In the genomic region with DNA sequence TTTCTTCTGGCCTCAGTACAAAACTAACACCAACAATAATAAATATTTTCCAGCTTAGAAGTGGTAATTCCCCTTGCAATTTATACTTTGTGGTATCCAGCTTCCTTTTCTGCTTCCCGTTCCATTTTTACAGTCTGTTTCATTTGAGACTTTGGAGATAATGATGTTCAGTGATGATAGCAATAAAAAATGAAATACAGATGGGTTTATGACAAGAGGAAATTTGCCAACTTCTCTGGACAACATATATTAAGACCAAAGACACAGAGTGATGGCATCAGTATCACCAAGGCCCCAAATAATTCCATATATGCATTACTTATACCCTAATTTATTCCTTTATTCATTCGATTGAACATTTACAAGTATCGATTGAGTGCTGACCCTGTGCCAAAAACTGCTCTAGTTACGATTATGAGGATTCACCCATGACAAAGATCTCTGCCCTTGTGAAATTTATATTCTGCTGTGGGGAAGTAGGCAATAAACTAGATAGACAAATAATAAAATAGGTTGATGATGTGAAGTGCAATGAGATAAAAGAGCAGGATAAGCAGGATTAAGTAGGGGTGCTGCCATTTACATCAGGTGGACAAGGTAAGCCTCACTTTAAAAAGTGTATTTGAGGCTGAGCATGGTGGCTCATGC, we compare ENCODE assay signal across 9 cellular contexts.
"Had no signal": no experiment of that assay in that cellular context is flagged by ENCODE, and none has a peak within 500 bp of the region (broad histone marks: within the 10 kb centered on the region; RNA-seq: fewer than 3 reads in every experiment).

No MANE protein-coding gene starts in this region.

- H3K27ac ChIP-seq: GM23248 had no signal

- H3K4me3 Mint-ChIP-seq: HFFc6 had no signal

- ATAC-seq: HCT116, K562 had no signal

- H3K4me3 ChIP-seq: GM23248, HAP-1, K562 had no signal

- H3K9me3 ChIP-seq: HAP-1 had no signal

- H3K27ac Mint-ChIP-seq: HFFc6 had no signal

- DNase-seq: GM23248, GOT3, H7, HFFc6, IMR-90, KG1 had no signal

- H3K36me3 ChIP-seq: HAP-1 had no signal

- H3K9me3 Mint-ChIP-seq: HFFc6 had no signal
